15 cellular contexts compared by ENCODE assay signal in genomic region chr15:68441045-68441743, GRCh38. TPM values are rescaled to one million over a fixed set of nuclear protein-coding genes. Genes with fewer than 3 reads are reported as not detected.
DNase-seq lines count a peak whose midpoint lies in the region; ATAC-seq and TF ChIP-seq lines count a peak whose summit lies in the region.
"Had no signal": no experiment of that assay in that cellular context is flagged by ENCODE, and none has a peak within 500 bp of the region (broad histone marks: within the 10 kb centered on the region; RNA-seq: fewer than 3 reads in every experiment).

No MANE protein-coding gene starts in this region.

- H2BK12ac ChIP-seq in mesenchymal stem cell (ENCODE audit: low read length in 2 of 2), result no peak overlapping the region

- H3K4me3 Mint-ChIP-seq in activated CD8-positive, alpha-beta T cell treated with anti-CD3 and anti-CD28 coated beads, Interleukin-2, amount 10 ng/mL, durations not matched to agents 7 days and 5 days, result no peak overlapping the region
- H3K4me3 Mint-ChIP-seq in activated CD8-positive, alpha-beta T cell treated with anti-CD3 and anti-CD28 coated beads for 36 hours, result no peak overlapping the region
- H3K4me3 Mint-ChIP-seq in T-helper 2 cell treated with Interferon-gamma antibody and Interleukin-4, amounts not matched to agents 5 μg/mL and 100 μg/mL, for 36 hours, result no peak overlapping the region
- H3K4me3 Mint-ChIP-seq: activated naive CD8-positive, alpha-beta T cell treated with anti-CD3 and anti-CD28 coated beads for 36 hours; activated T-cell treated with anti-CD3 and anti-CD28 coated beads, Interleukin-2, amount 50 U/mL, for 72 hours had no signal

- H4K8ac ChIP-seq in mesenchymal stem cell (ENCODE audit: low read length), result peak overlapping the region; percentile 19

- no peak for TF ChIP-seq POLR2A in vagina (IDR thresholded peaks at IDR 0.05)

- no peaks in the 10 kb centered on the region for H3K36me3 Mint-ChIP-seq in activated CD8-positive, alpha-beta T cell treated with anti-CD3 and anti-CD28 coated beads, Interleukin-2, amount 10 ng/mL, durations not matched to agents 7 days and 5 days (ENCODE audit: low read depth)
- H3K36me3 Mint-ChIP-seq in activated CD8-positive, alpha-beta T cell treated with anti-CD3 and anti-CD28 coated beads for 36 hours (ENCODE audit: low read depth), result no peaks in the 10 kb centered on the region
- no peaks in the 10 kb centered on the region for H3K36me3 Mint-ChIP-seq in T-helper 2 cell treated with Interferon-gamma antibody and Interleukin-4, amounts not matched to agents 5 μg/mL and 100 μg/mL, for 36 hours (ENCODE audit: low read depth)
- H3K36me3 Mint-ChIP-seq: activated naive CD8-positive, alpha-beta T cell treated with anti-CD3 and anti-CD28 coated beads for 36 hours had no signal

- no peak overlapping the region for H2BK120ac ChIP-seq in mesenchymal stem cell (ENCODE audit: low read depth, low read length)

- no peak for TF ChIP-seq CTCF in activated CD8-positive, alpha-beta T cell treated with anti-CD3 and anti-CD28 coated beads for 36 hours (IDR thresholded peaks at IDR 0.05)
- TF ChIP-seq CTCF in fibroblast of lung (conservative IDR thresholded peaks at IDR 0.05 in 1 of 2, IDR thresholded peaks at IDR 0.05 in 1 of 2; ENCODE audit: low read depth in 1 of 2, low read length in 2 of 2) (no peak), vagina (IDR thresholded peaks at IDR 0.05) (no peak)

- peak overlapping the region; percentile 13 to 17 for H3K4ac ChIP-seq in mesenchymal stem cell (ENCODE audit: low read depth in 1 of 2, low read length in 2 of 2)

- H3K18ac ChIP-seq in mesenchymal stem cell (ENCODE audit: low read depth in 1 of 2, low read length in 2 of 2), result peak overlapping the region; percentile 34 to 54

- H4K91ac ChIP-seq in mesenchymal stem cell (ENCODE audit: low read length), result no peak overlapping the region

- H3K27ac ChIP-seq in fibroblast of lung (ENCODE audit: insufficient read depth, low read length) (no peak overlapping the region), mesenchymal stem cell (ENCODE audit: low read length, poor library complexity, severe bottlenecking) (no peak overlapping the region), vagina (peak overlapping the region; percentile 64)
- H3K27ac ChIP-seq: 22Rv1, testis had no signal

- CTCF ChIA-PET in activated CD8-positive, alpha-beta T cell treated with anti-CD3 and anti-CD28 coated beads, Interleukin-2, amount 10 ng/mL, durations not matched to agents 7 days and 5 days (lab: Charles Lee), result interaction anchor here (1.1 to 1.3 kb wide), 2 partner anchors 15 to 135 kb away, joined by 3 to 5 read pairs; no protein-coding TSS in a partner anchor
- CTCF ChIA-PET in activated CD8-positive, alpha-beta T cell treated with anti-CD3 and anti-CD28 coated beads for 36 hours (lab: Charles Lee), result interaction anchor here (1.7 kb wide), 1 partner anchor 11 kb away, joined by 6 read pairs; no protein-coding TSS in a partner anchor

- no peak overlapping the region for H3K4me3 ChIP-seq in fibroblast of lung (replicated peaks in 1 of 4; ENCODE audit: control extremely low read depth in 1 of 4, insufficient read depth in 1 of 4, low read depth in 3 of 4, low read length in 4 of 4)
- no peak overlapping the region for H3K4me3 ChIP-seq in mesenchymal stem cell (ENCODE audit: insufficient read depth in 1 of 2, low read depth in 1 of 2, low read length in 2 of 2)
- no peak overlapping the region for H3K4me3 ChIP-seq in vagina
- H3K4me3 ChIP-seq: breast epithelium, skin epidermis, testis had no signal

- no peaks in the 10 kb centered on the region for H4K20me1 ChIP-seq in fibroblast of lung (ENCODE audit: control insufficient read depth, extremely low read depth, insufficient read depth, low read length)

- H2AK5ac ChIP-seq in mesenchymal stem cell (ENCODE audit: low read length, severe bottlenecking), result no peak overlapping the region

- peaks cover 10% of the 10 kb centered on the region for H3K27me3 ChIP-seq in fibroblast of lung (ENCODE audit: control insufficient read depth, insufficient read depth, low read length)
- peaks cover 3 to 22% of the 10 kb centered on the region in 2 experiments for H3K27me3 ChIP-seq in mesenchymal stem cell (ENCODE audit: control insufficient read depth in 1 of 2, insufficient read depth in 1 of 2, low read length in 2 of 2)
- H3K27me3 ChIP-seq in vagina, result no peaks in the 10 kb centered on the region
- H3K27me3 ChIP-seq: breast epithelium, testis had no signal

- H3K27me3 Mint-ChIP-seq in activated CD8-positive, alpha-beta T cell treated with anti-CD3 and anti-CD28 coated beads, Interleukin-2, amount 10 ng/mL, durations not matched to agents 7 days and 5 days (ENCODE audit: low read depth), result peaks cover 73% of the 10 kb centered on the region
- H3K27me3 Mint-ChIP-seq in activated CD8-positive, alpha-beta T cell treated with anti-CD3 and anti-CD28 coated beads for 36 hours, result peaks cover 34% of the 10 kb centered on the region
- H3K27me3 Mint-ChIP-seq in T-helper 2 cell treated with Interferon-gamma antibody and Interleukin-4, amounts not matched to agents 5 μg/mL and 100 μg/mL, for 36 hours (ENCODE audit: low read depth), result peaks cover 72% of the 10 kb centered on the region

- peak; percentile 15 for DNase-seq in activated CD8-positive, alpha-beta T cell treated with anti-CD3 and anti-CD28 coated beads, Interleukin-2, amount 10 ng/mL, durations not matched to agents 7 days and 5 days
- no peak for DNase-seq in activated CD8-positive, alpha-beta T cell treated with anti-CD3 and anti-CD28 coated beads for 36 hours
- DNase-seq in fibroblast of lung (ENCODE audit: low read depth in 2 of 2), result peak; percentile 11 to 57
- peak; percentile 61 for DNase-seq in mesenchymal stem cell
- DNase-seq in vagina (ENCODE audit: extremely low spot score in 2 of 2), result peak; percentile 79 to 83
- no peak for DNase-seq in T-helper 2 cell treated with Interferon-gamma antibody and Interleukin-4, amounts not matched to agents 5 μg/mL and 100 μg/mL, for 36 hours (ENCODE audit: low spot score)
- DNase-seq: activated naive CD8-positive, alpha-beta T cell treated with anti-CD3 and anti-CD28 coated beads for 36 hours; activated T-cell treated with anti-CD3 and anti-CD28 coated beads, Interleukin-2, amount 50 U/mL, for 72 hours; C1 segment of cervical spinal cord; testis had no signal

- intact Hi-C loops in activated CD8-positive, alpha-beta T cell treated with anti-CD3 and anti-CD28 coated beads for 36 hours (cut with micrococcal nuclease), result no loop called here
- intact Hi-C loops in vagina (cut with DNase I), result no loop called here

- no peak for ATAC-seq in activated CD8-positive, alpha-beta T cell treated with anti-CD3 and anti-CD28 coated beads, Interleukin-2, amount 10 ng/mL, durations not matched to agents 7 days and 5 days
- no peak for ATAC-seq in activated CD8-positive, alpha-beta T cell treated with anti-CD3 and anti-CD28 coated beads for 36 hours
- ATAC-seq in GM18861 (IDR thresholded peaks at IDR 0.05; ENCODE audit: unreplicated experiment), result no peak
- ATAC-seq in HG02840 (IDR thresholded peaks at IDR 0.05; ENCODE audit: low FRiP score, unreplicated experiment), result no peak
- ATAC-seq: activated T-cell treated with anti-CD3 and anti-CD28 coated beads, Interleukin-2, amount 50 U/mL, for 72 hours had no signal

- H3K27ac Mint-ChIP-seq in activated CD8-positive, alpha-beta T cell treated with anti-CD3 and anti-CD28 coated beads, Interleukin-2, amount 10 ng/mL, durations not matched to agents 7 days and 5 days, result no peak overlapping the region
- no peak overlapping the region for H3K27ac Mint-ChIP-seq in activated CD8-positive, alpha-beta T cell treated with anti-CD3 and anti-CD28 coated beads for 36 hours
- no peak overlapping the region for H3K27ac Mint-ChIP-seq in T-helper 2 cell treated with Interferon-gamma antibody and Interleukin-4, amounts not matched to agents 5 μg/mL and 100 μg/mL, for 36 hours
- H3K27ac Mint-ChIP-seq: activated naive CD8-positive, alpha-beta T cell treated with anti-CD3 and anti-CD28 coated beads for 36 hours; activated T-cell treated with anti-CD3 and anti-CD28 coated beads, Interleukin-2, amount 50 U/mL, for 72 hours had no signal

- 39% methylated on average over 3 of the region's 3 CpGs for WGBS in mesenchymal stem cell

- H3K9me3 Mint-ChIP-seq in activated CD8-positive, alpha-beta T cell treated with anti-CD3 and anti-CD28 coated beads, Interleukin-2, amount 10 ng/mL, durations not matched to agents 7 days and 5 days (ENCODE audit: insufficient read depth), result no peaks in the 10 kb centered on the region
- H3K9me3 Mint-ChIP-seq in activated CD8-positive, alpha-beta T cell treated with anti-CD3 and anti-CD28 coated beads for 36 hours, result no peaks in the 10 kb centered on the region
- H3K9me3 Mint-ChIP-seq in T-helper 2 cell treated with Interferon-gamma antibody and Interleukin-4, amounts not matched to agents 5 μg/mL and 100 μg/mL, for 36 hours, result no peaks in the 10 kb centered on the region
- H3K9me3 Mint-ChIP-seq: activated naive CD8-positive, alpha-beta T cell treated with anti-CD3 and anti-CD28 coated beads for 36 hours; activated T-cell treated with anti-CD3 and anti-CD28 coated beads, Interleukin-2, amount 50 U/mL, for 72 hours had no signal

- H3K9me3 ChIP-seq in fibroblast of lung (ENCODE audit: control insufficient read depth, insufficient read depth, low read depth, low read length) (no peaks in the 10 kb centered on the region), mesenchymal stem cell (ENCODE audit: control insufficient read depth, low read length) (no peaks in the 10 kb centered on the region), vagina (no peaks in the 10 kb centered on the region)
- H3K9me3 ChIP-seq: breast epithelium, testis had no signal

- no peak overlapping the region for H2BK15ac ChIP-seq in mesenchymal stem cell (ENCODE audit: low read depth, poor library complexity, severe bottlenecking)

- no peak overlapping the region for H3K9ac ChIP-seq in fibroblast of lung (ENCODE audit: insufficient read depth, low read length)
- H3K9ac ChIP-seq in mesenchymal stem cell (ENCODE audit: low read length), result no peak overlapping the region

- no peak overlapping the region for H3K4me2 ChIP-seq in fibroblast of lung (ENCODE audit: extremely low read depth, insufficient read depth, low read length)
- H3K4me2 ChIP-seq in mesenchymal stem cell (ENCODE audit: low read length, poor library complexity, severe bottlenecking), result no peak overlapping the region

- no peak overlapping the region for H2AFZ ChIP-seq in fibroblast of lung (ENCODE audit: low read length)
- H2AFZ ChIP-seq in mesenchymal stem cell (ENCODE audit: low read depth, low read length), result no peak overlapping the region

- H3K36me3 ChIP-seq in fibroblast of lung (ENCODE audit: control insufficient read depth, insufficient read depth, low read length) (no peaks in the 10 kb centered on the region), mesenchymal stem cell (ENCODE audit: control insufficient read depth in 1 of 2, insufficient read depth in 2 of 2, low read depth in 1 of 2, low read length in 2 of 2) (no peaks in the 10 kb centered on the region), vagina (no peaks in the 10 kb centered on the region)
- H3K36me3 ChIP-seq: breast epithelium had no signal

- H3K14ac ChIP-seq in mesenchymal stem cell (ENCODE audit: low read length in 2 of 2), result peak overlapping the region in 1 of 2 experiments; percentile 53

- POLR2A ChIA-PET in activated CD8-positive, alpha-beta T cell treated with anti-CD3 and anti-CD28 coated beads, Interleukin-2, amount 10 ng/mL, durations not matched to agents 7 days and 5 days (lab: Charles Lee), result no interaction called here
- POLR2A ChIA-PET in activated CD8-positive, alpha-beta T cell treated with anti-CD3 and anti-CD28 coated beads for 36 hours (lab: Charles Lee), result no interaction called here

- H3K79me2 ChIP-seq in fibroblast of lung (ENCODE audit: control insufficient read depth, insufficient read depth, low read length), result no peaks in the 10 kb centered on the region

- no peak overlapping the region for H3K23ac ChIP-seq in mesenchymal stem cell (ENCODE audit: low read length in 2 of 2)

- peaks cover 5% of the 10 kb centered on the region for H3K4me1 ChIP-seq in fibroblast of lung (ENCODE audit: control insufficient read depth, extremely low read depth, insufficient read depth, low read length)
- H3K4me1 ChIP-seq in mesenchymal stem cell (ENCODE audit: control insufficient read depth, insufficient read depth, low read depth, low read length), result peaks cover 4% of the 10 kb centered on the region
- H3K4me1 ChIP-seq in vagina, result peaks cover 24% of the 10 kb centered on the region
- H3K4me1 ChIP-seq: breast epithelium, testis had no signal

- no peak overlapping the region for H2BK5ac ChIP-seq in mesenchymal stem cell (ENCODE audit: low read depth, low read length, poor library complexity, severe bottlenecking)

- H3K4me1 Mint-ChIP-seq in activated CD8-positive, alpha-beta T cell treated with anti-CD3 and anti-CD28 coated beads, Interleukin-2, amount 10 ng/mL, durations not matched to agents 7 days and 5 days (ENCODE audit: low read depth), result no peaks in the 10 kb centered on the region
- no peaks in the 10 kb centered on the region for H3K4me1 Mint-ChIP-seq in activated CD8-positive, alpha-beta T cell treated with anti-CD3 and anti-CD28 coated beads for 36 hours (ENCODE audit: low read depth)
- H3K4me1 Mint-ChIP-seq in T-helper 2 cell treated with Interferon-gamma antibody and Interleukin-4, amounts not matched to agents 5 μg/mL and 100 μg/mL, for 36 hours (ENCODE audit: low read depth), result no peaks in the 10 kb centered on the region
- H3K4me1 Mint-ChIP-seq: activated naive CD8-positive, alpha-beta T cell treated with anti-CD3 and anti-CD28 coated beads for 36 hours had no signal

- no peaks in the 10 kb centered on the region for H3K79me1 ChIP-seq in mesenchymal stem cell (replicated peaks; ENCODE audit: low read length, poor library complexity, severe bottlenecking)

RNA-seq across cellular contexts. Expression of gene ITGA11, which starts 9.2 kb away (rescaled TPM):
- under 1 TPM; 0.18 to 0.39 TPM for total RNA-seq in activated CD8-positive, alpha-beta T cell treated with anti-CD3 and anti-CD28 coated beads, Interleukin-2, amount 10 ng/mL, durations not matched to agents 7 days and 5 days
- total RNA-seq in activated CD8-positive, alpha-beta T cell treated with anti-CD3 and anti-CD28 coated beads for 36 hours, result 1 to 10 TPM; 1.7 to 3.6 TPM
- total RNA-seq in fibroblast of lung, result 29.6 and 43.7 TPM in 2 replicates
- polyA plus RNA-seq in fibroblast of lung, result 2.6 and 21.5 TPM in 2 replicates
- polyA plus RNA-seq in fibroblast of lung (2012), result 3.9 and 36.5 TPM in 2 replicates
- 7.9 and 89.6 TPM in 2 replicates for polyA minus RNA-seq in fibroblast of lung (ENCODE audit: low replicate concordance)
- 146 TPM for polyA plus RNA-seq in mesenchymal stem cell (2013, experiment 1 of 2)
- 150 TPM for polyA plus RNA-seq in mesenchymal stem cell (2013, experiment 2 of 2)
- 15.5 TPM for total RNA-seq in vagina

Comparison
In these comparisons a context has a peak if more than half of its experiments do, and no peak if none do; other contexts are left out.
1. DNase-seq: peak in activated CD8-positive, alpha-beta T cell treated with anti-CD3 and anti-CD28 coated beads, Interleukin-2, amount 10 ng/mL, durations not matched to agents 7 days and 5 days (single experiment), fibroblast of lung (2 of 2), mesenchymal stem cell (single experiment) and vagina (2 of 2); none in activated CD8-positive, alpha-beta T cell treated with anti-CD3 and anti-CD28 coated beads for 36 hours (single experiment) and T-helper 2 cell treated with Interferon-gamma antibody and Interleukin-4, amounts not matched to agents 5 μg/mL and 100 μg/mL, for 36 hours (single experiment).